Comparison of ENCODE assay signal across 1 cellular context in genomic region chr1:223711838-223712183, GRCh38.
TF ChIP-seq lines count a peak whose summit lies in the region.

No MANE protein-coding gene starts in this region.

TF ChIP-seq in HepG2, 621 proteins besides CTCF, POLR2A, EP300 and RAD21 (continued from another document):
- TF ChIP-seq, protein P1, sequence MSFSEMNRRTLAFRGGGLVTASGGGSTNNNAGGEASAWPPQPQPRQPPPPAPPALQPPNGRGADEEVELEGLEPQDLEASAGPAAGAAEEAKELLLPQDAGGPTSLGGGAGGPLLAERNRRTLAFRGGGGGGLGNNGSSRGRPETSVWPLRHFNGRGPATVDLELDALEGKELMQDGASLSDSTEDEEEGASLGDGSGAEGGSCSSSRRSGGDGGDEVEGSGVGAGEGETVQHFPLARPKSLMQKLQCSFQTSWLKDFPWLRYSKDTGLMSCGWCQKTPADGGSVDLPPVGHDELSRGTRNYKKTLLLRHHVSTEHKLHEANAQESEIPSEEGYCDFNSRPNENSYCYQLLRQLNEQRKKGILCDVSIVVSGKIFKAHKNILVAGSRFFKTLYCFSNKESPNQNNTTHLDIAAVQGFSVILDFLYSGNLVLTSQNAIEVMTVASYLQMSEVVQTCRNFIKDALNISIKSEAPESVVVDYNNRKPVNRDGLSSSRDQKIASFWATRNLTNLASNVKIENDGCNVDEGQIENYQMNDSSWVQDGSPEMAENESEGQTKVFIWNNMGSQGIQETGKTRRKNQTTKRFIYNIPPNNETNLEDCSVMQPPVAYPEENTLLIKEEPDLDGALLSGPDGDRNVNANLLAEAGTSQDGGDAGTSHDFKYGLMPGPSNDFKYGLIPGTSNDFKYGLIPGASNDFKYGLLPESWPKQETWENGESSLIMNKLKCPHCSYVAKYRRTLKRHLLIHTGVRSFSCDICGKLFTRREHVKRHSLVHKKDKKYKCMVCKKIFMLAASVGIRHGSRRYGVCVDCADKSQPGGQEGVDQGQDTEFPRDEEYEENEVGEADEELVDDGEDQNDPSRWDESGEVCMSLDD (CRISPR knock-in tag; IDR thresholded peaks at IDR 0.05; ENCODE audit: borderline replicate concordance): no peak
- peak; percentile 71; the same call in 1 of the 2 replicates for TF ChIP-seq CHD4 (IDR thresholded peaks at IDR 0.05; ENCODE audit: borderline replicate concordance, low read length)
- peak; percentile 67; the same call in 1 of the 2 replicates for TF ChIP-seq RCOR2 (CRISPR knock-in tag; IDR thresholded peaks at IDR 0.05)
- no peak for TF ChIP-seq AHR (CRISPR knock-in tag; IDR thresholded peaks at IDR 0.05)
- 0 out of 2 replicates have a peak, but pooled peaks have one; percentile 37 for TF ChIP-seq ZNF501 (CRISPR knock-in tag; IDR thresholded peaks at IDR 0.05)
- peak; percentile 93 for TF ChIP-seq ZNF629 (CRISPR knock-in tag; conservative IDR thresholded peaks at IDR 0.05)
- TF ChIP-seq KDM1A (CRISPR knock-in tag; IDR thresholded peaks at IDR 0.05): peak; percentile 79; the same call in 1 of the 2 replicates
- TF ChIP-seq ZMYM3 (CRISPR knock-in tag; IDR thresholded peaks at IDR 0.05): peak; percentile 77
- TF ChIP-seq ZNF333 (CRISPR knock-in tag; IDR thresholded peaks at IDR 0.05; ENCODE audit: borderline replicate concordance): no peak
- TF ChIP-seq ZBTB1 (CRISPR knock-in tag; IDR thresholded peaks at IDR 0.05; ENCODE audit: borderline replicate concordance): no peak
- TF ChIP-seq ZNF354B (CRISPR knock-in tag; IDR thresholded peaks at IDR 0.05): no peak
- TF ChIP-seq ZNF775 (CRISPR knock-in tag; IDR thresholded peaks at IDR 0.05; ENCODE audit: borderline replicate concordance): no peak
TF ChIP-seq in HepG2: peak in this region for 7.
